8 cellular contexts compared by ENCODE assay signal in the genomic region with DNA sequence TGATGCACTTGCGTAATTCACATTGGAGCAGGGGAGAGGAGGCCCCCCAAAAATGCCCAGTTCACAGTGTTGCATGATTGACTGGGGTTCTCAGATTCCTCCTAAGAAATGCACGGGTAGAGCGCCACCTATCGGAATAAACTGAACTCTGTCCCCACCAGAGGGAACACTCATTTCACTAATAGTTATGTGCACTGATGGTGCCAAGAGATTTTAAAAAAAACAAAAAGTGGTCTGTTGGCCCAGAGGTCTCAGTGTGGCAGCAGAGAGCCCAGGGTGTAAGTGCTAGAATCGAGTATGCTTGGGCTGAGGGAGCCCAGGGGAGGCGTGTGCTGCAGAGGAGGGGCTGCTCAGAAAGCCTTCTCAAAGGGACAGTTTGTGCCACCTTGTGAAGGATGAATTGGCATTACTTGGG. TPM values are rescaled to one million over a fixed set of nuclear protein-coding genes. Genes with fewer than 3 reads are reported as not detected.
DNase-seq lines count a peak whose midpoint lies in the region; ATAC-seq and TF ChIP-seq lines count a peak whose summit lies in the region.

No MANE protein-coding gene starts in this region.

- H3K9me2 ChIP-seq in GM23338 (ENCODE audit: insufficient read depth), result no peaks in the 10 kb centered on the region

- 0 out of 2 replicates have a peak, but pooled peaks cover 2% of the 10 kb centered on the region for H4K20me1 ChIP-seq in GM23338 (replicated peaks; ENCODE audit: insufficient read depth)

- H3K9me3 ChIP-seq in naive thymus-derived CD4-positive, alpha-beta T cell (ENCODE audit: control insufficient read depth in 2 of 3, low read length in 3 of 3), result no peaks in the 10 kb centered on the region
- no peaks in the 10 kb centered on the region for H3K9me3 ChIP-seq in transverse colon

- no peaks in the 10 kb centered on the region for H3K9me3 Mint-ChIP-seq in GM23338
- no peaks in the 10 kb centered on the region for H3K9me3 Mint-ChIP-seq in naive thymus-derived CD4-positive, alpha-beta T cell

- H3K27me3 ChIP-seq in GM23338 (ENCODE audit: insufficient read depth) (no peaks in the 10 kb centered on the region), transverse colon (no peaks in the 10 kb centered on the region)
- H3K27me3 ChIP-seq in naive thymus-derived CD4-positive, alpha-beta T cell (ENCODE audit: control insufficient read depth in 2 of 2, insufficient read depth in 2 of 2, low read length in 2 of 2), result no peaks in the 10 kb centered on the region

- H3K27me3 Mint-ChIP-seq in GM23338 (ENCODE audit: insufficient read depth, low read depth, poor library complexity), result peaks cover 11% of the 10 kb centered on the region
- no peaks in the 10 kb centered on the region for H3K27me3 Mint-ChIP-seq in naive thymus-derived CD4-positive, alpha-beta T cell

- no peak overlapping the region for H3K4me3 Mint-ChIP-seq in GM23338
- no peak overlapping the region for H3K4me3 Mint-ChIP-seq in naive thymus-derived CD4-positive, alpha-beta T cell

- no peaks in the 10 kb centered on the region for H3K4me1 ChIP-seq in GM23338 (ENCODE audit: insufficient read depth)
- H3K4me1 ChIP-seq in naive thymus-derived CD4-positive, alpha-beta T cell (ENCODE audit: control insufficient read depth in 2 of 2, insufficient read depth in 2 of 2, low read length in 2 of 2), result no peaks in the 10 kb centered on the region
- H3K4me1 ChIP-seq in transverse colon, result peaks cover 0 to 5% (median 0%) of the 10 kb centered on the region in 4 donors

- intact Hi-C loops in naive thymus-derived CD4-positive, alpha-beta T cell (cut with micrococcal nuclease), result loop anchor here (1.0 kb wide), 2 partner anchors 65 to 118 kb away; no protein-coding TSS in a partner anchor
- intact Hi-C loops in transverse colon (cut with DNase I; ENCODE audit: low total_unique reads), result loop anchor here (5.0 kb wide), 1 partner anchor 118 kb away; no protein-coding TSS in a partner anchor

- no peaks in the 10 kb centered on the region for H3F3A ChIP-seq in GM23338 (replicated peaks; ENCODE audit: low read depth)

- peak; percentile 87 to 92 for TF ChIP-seq CTCF in GM23338 (conservative IDR thresholded peaks at IDR 0.05; ENCODE audit: low read depth in 2 of 2)
- peak; percentile 71 for TF ChIP-seq CTCF in epithelial cell of esophagus (IDR thresholded peaks at IDR 0.05; ENCODE audit: insufficient read depth, low read depth, low read length, missing control alignments)
- TF ChIP-seq CTCF in transverse colon (IDR thresholded peaks at IDR 0.05), result peak; percentile 76 to 87 (median 79)

- in situ Hi-C loops in transverse colon (cut with MboI; ENCODE audit: low pct_ligation_motif_present in 1 of 4, low pct_unique_long_range_greater_than_20kb in 1 of 4, low sequenced_read_pairs in 3 of 4), result no loop called here

- H3K27ac Mint-ChIP-seq in GM23338, result no peak overlapping the region
- peak overlapping the region in 2 of 9 donors; percentile 39 to 41 for H3K27ac Mint-ChIP-seq in naive thymus-derived CD4-positive, alpha-beta T cell

- H3K4me1 Mint-ChIP-seq in GM23338, result peaks cover 12% of the 10 kb centered on the region; the same call in 2 of the 3 replicates
- peaks cover 0 to 9% (median 5%) of the 10 kb centered on the region in 7 donors for H3K4me1 Mint-ChIP-seq in naive thymus-derived CD4-positive, alpha-beta T cell

- no peak overlapping the region for H3K27ac ChIP-seq in GM23338 (ENCODE audit: low read depth)
- H3K27ac ChIP-seq in naive thymus-derived CD4-positive, alpha-beta T cell (ENCODE audit: low read depth, low read length), result no peak overlapping the region
- no peak overlapping the region for H3K27ac ChIP-seq in transverse colon

- no peak overlapping the region for H3K4me2 ChIP-seq in GM23338

- no peak for TF ChIP-seq EP300 in transverse colon (IDR thresholded peaks at IDR 0.05; ENCODE audit: low read depth)

- WGBS in transverse colon (ENCODE audit: low coverage in 1 of 2), 2 donors, result 23 to 30% methylated on average over 4 to 6 of the region's 6 CpGs

- no peaks in the 10 kb centered on the region; the same call in 2 of the 3 replicates for H3K36me3 Mint-ChIP-seq in GM23338 (ENCODE audit: low read depth)
- peaks cover 0 to 45% (median 0%) of the 10 kb centered on the region in 5 donors for H3K36me3 Mint-ChIP-seq in naive thymus-derived CD4-positive, alpha-beta T cell

- no peak overlapping the region for H2AFZ ChIP-seq in GM23338

- CTCF ChIA-PET in naive thymus-derived CD4-positive, alpha-beta T cell (lab: Charles Lee), result interaction anchor here (0.6 to 1.5 kb wide), 4 partner anchors 55 to 1733 kb away, joined by 3 to 5 read pairs (median 3); no protein-coding TSS in a partner anchor

- no peaks in the 10 kb centered on the region for H3K79me2 ChIP-seq in GM23338 (replicated peaks; ENCODE audit: insufficient read depth)

- no peak for TF ChIP-seq POLR2A in transverse colon (IDR thresholded peaks at IDR 0.05)

- ATAC-seq in GM23338, result peak; percentile 81
- peak; percentile 83 for ATAC-seq in naive thymus-derived CD4-positive, alpha-beta T cell

- H3K36me3 ChIP-seq in GM23338 (ENCODE audit: insufficient read depth) (no peaks in the 10 kb centered on the region), transverse colon (peaks cover 0 to 32% (median 14%) of the 10 kb centered on the region in 4 donors)
- peaks cover 0 to 48% (median 0%) of the 10 kb centered on the region in 3 experiments for H3K36me3 ChIP-seq in naive thymus-derived CD4-positive, alpha-beta T cell (ENCODE audit: control insufficient read depth in 2 of 3, insufficient read depth in 3 of 3, low read length in 3 of 3)

- H3K4me3 ChIP-seq in GM23338 (no peak overlapping the region), epithelial cell of esophagus (ENCODE audit: low read length) (no peak overlapping the region), transverse colon (no peak overlapping the region)
- H3K4me3 ChIP-seq in naive thymus-derived CD4-positive, alpha-beta T cell (ENCODE audit: low read length), result no peak overlapping the region

- DNase-seq in Ammon's horn (ENCODE audit: low spot score), result peak; percentile 60
- peak; percentile 81 for DNase-seq in GM23338 (ENCODE audit: low spot score)
- DNase-seq in NCI-H748 treated with DMSO at 0.1 percent for 48 hours (lab: John Stamatoyannopoulos, UW), result peak; percentile 20
- peak; percentile 75 for DNase-seq in activated CD8-positive, alpha-beta memory T cell treated with anti-CD3 and anti-CD28 coated beads for 24 hours
- DNase-seq in epithelial cell of esophagus (ENCODE audit: low read depth), result peak; percentile 67
- peak in 7 of 9 donors; percentile 34 to 66 (median 59) for DNase-seq in naive thymus-derived CD4-positive, alpha-beta T cell
- peak; percentile 61 for DNase-seq in transverse colon
- no peak for DNase-seq in GOT3 (lab: John Stamatoyannopoulos, UW)

- POLR2A ChIA-PET in naive thymus-derived CD4-positive, alpha-beta T cell (lab: Charles Lee), result no interaction called here

TF ChIP-seq in GM23338, 12 proteins besides CTCF, POLR2A, EP300 and RAD21 (continues in another document):
- TF ChIP-seq, protein P1, sequence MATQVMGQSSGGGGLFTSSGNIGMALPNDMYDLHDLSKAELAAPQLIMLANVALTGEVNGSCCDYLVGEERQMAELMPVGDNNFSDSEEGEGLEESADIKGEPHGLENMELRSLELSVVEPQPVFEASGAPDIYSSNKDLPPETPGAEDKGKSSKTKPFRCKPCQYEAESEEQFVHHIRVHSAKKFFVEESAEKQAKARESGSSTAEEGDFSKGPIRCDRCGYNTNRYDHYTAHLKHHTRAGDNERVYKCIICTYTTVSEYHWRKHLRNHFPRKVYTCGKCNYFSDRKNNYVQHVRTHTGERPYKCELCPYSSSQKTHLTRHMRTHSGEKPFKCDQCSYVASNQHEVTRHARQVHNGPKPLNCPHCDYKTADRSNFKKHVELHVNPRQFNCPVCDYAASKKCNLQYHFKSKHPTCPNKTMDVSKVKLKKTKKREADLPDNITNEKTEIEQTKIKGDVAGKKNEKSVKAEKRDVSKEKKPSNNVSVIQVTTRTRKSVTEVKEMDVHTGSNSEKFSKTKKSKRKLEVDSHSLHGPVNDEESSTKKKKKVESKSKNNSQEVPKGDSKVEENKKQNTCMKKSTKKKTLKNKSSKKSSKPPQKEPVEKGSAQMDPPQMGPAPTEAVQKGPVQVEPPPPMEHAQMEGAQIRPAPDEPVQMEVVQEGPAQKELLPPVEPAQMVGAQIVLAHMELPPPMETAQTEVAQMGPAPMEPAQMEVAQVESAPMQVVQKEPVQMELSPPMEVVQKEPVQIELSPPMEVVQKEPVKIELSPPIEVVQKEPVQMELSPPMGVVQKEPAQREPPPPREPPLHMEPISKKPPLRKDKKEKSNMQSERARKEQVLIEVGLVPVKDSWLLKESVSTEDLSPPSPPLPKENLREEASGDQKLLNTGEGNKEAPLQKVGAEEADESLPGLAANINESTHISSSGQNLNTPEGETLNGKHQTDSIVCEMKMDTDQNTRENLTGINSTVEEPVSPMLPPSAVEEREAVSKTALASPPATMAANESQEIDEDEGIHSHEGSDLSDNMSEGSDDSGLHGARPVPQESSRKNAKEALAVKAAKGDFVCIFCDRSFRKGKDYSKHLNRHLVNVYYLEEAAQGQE (IDR thresholded peaks at IDR 0.05; ENCODE audit: unreplicated experiment), result no peak
- TF ChIP-seq JUNB (IDR thresholded peaks at IDR 0.05; ENCODE audit: unreplicated experiment), result no peak

RNA-seq across cellular contexts. Expression of a gene that starts 6.9 kb away (rescaled TPM):
- total RNA-seq in GM23338 (2014; rRNA removed; shearing (Covaris generic)), result 34.5 and 42.7 TPM in 2 replicates
- polyA plus RNA-seq in GM23338 (2016; fragmentation: Nextera tagmentation; extraction: Ambion mirVana), result 18.3 and 20.8 TPM in 2 replicates
- 10 to 100 TPM in 4 of 5 experiments, 1 to 10 TPM in 1; 4.3 to 19.7 (median 13.1) TPM for total RNA-seq in naive thymus-derived CD4-positive, alpha-beta T cell
- 10 to 100 TPM; 17.0 to 30.8 TPM for polyA plus RNA-seq in naive thymus-derived CD4-positive, alpha-beta T cell
- total RNA-seq in transverse colon, result 100 to 1,000 TPM; 122 to 235 (median 192) TPM

RNA-seq across cellular contexts. Expression of a gene that starts 21.0 kb away (rescaled TPM):
- 242 and 270 TPM in 2 replicates for total RNA-seq in GM23338 (2014; rRNA removed; shearing (Covaris generic))
- polyA plus RNA-seq in GM23338 (2016; fragmentation: Nextera tagmentation; extraction: Ambion mirVana), result 145 and 151 TPM in 2 replicates
- 100 to 1,000 TPM in 4 of 5 experiments, 10 to 100 TPM in 1; 96.9 to 173 (median 109) TPM for total RNA-seq in naive thymus-derived CD4-positive, alpha-beta T cell
- 100 to 1,000 TPM; 194 to 223 TPM for polyA plus RNA-seq in naive thymus-derived CD4-positive, alpha-beta T cell
- 100 to 1,000 TPM in 3 of 4 donors, 10 to 100 TPM in 1; 70.3 to 157 (median 105) TPM for total RNA-seq in transverse colon

RNA-seq across cellular contexts. Expression of a gene that starts 51.3 kb away (rescaled TPM):
- 1.7 and 2.5 TPM in 2 replicates for total RNA-seq in GM23338 (2014; rRNA removed; shearing (Covaris generic))
- 13.6 and 16.4 TPM in 2 replicates for polyA plus RNA-seq in GM23338 (2016; fragmentation: Nextera tagmentation; extraction: Ambion mirVana)
- 10 to 100 TPM in 1 of 5 experiments, 1 to 10 TPM in 1, not detected in 3; 2.4 to 13.6 TPM for total RNA-seq in naive thymus-derived CD4-positive, alpha-beta T cell
- polyA plus RNA-seq in naive thymus-derived CD4-positive, alpha-beta T cell, result not detected
- total RNA-seq in transverse colon, result 10 to 100 TPM in 3 of 4 donors, not detected in 1; 39.7 to 50.5 (median 43.1) TPM
